8 cellular contexts compared by ENCODE assay signal in genomic region chr19:43780706-43781525, GRCh38. TPM values are rescaled to one million over a fixed set of nuclear protein-coding genes. Genes with fewer than 3 reads are reported as not detected.
A peak's percentile ranks its signal among the peaks of the same experiment; 100 is the strongest.
DNase-seq lines count a peak whose midpoint lies in the region; ATAC-seq and TF ChIP-seq lines count a peak whose summit lies in the region.

Gene KCNN4, minus strand, starts transcription at chr19:43780973. Its CDS starts 112 bp downstream, at chr19:43780861.

- H3K14ac ChIP-seq in IMR-90 (replicated peaks; ENCODE audit: low read depth, low read length) = peak within 1 kb of the TSS; percentile 68

- no peak within 1 kb of the TSS for H3K4me2 ChIP-seq in IMR-90 (ENCODE audit: low read depth, low read length)

- peak within 1 kb of the TSS; percentile 3; the same call in 1 of the 3 replicates for H2BK15ac ChIP-seq in IMR-90 (ENCODE audit: low read depth, low read length)

- H3K9ac ChIP-seq in IMR-90 (ENCODE audit: low read depth, low read length) = no peak within 1 kb of the TSS

- ATAC-seq in IMR-90 (ENCODE audit: low read depth) = no peak; the same call in 1 of the 2 replicates
- no peak for ATAC-seq in left lobe of liver

- no peak for TF ChIP-seq CTCF in IMR-90 (conservative IDR thresholded peaks at IDR 0.05; ENCODE audit: low read depth, low read length)
- TF ChIP-seq CTCF in spleen (IDR thresholded peaks at IDR 0.05 in 8 of 11, conservative IDR thresholded peaks at IDR 0.05 in 3 of 11) = no peak

- H3K36me3 ChIP-seq in IMR-90 (ENCODE audit: control insufficient read depth, insufficient read depth, low read length) (no peaks in the 10 kb centered on the region), spleen (no peaks in the 10 kb centered on the region)
- H3K36me3 ChIP-seq in effector memory CD4-positive, alpha-beta T cell (ENCODE audit: control insufficient read depth, insufficient read depth, low read length) = no peaks in the 10 kb centered on the region

- peak within 1 kb of the TSS; percentile 6 for H2BK120ac ChIP-seq in IMR-90 (ENCODE audit: low read depth, low read length)

- dilution Hi-C loops in IMR-90 (cut with HindIII; ENCODE audit: low sequenced_read_pairs, unreplicated experiment) = no loop called here

- no peak within 1 kb of the TSS for H3K56ac ChIP-seq in IMR-90 (ENCODE audit: extremely low read depth, insufficient read depth, low read length)

- DNase-seq in IMR-90 = peak; percentile 67
- DNase-seq in activated CD4-positive, alpha-beta T cell treated with anti-CD3 and anti-CD28 coated beads for 1 hour = peak; percentile 36
- peak; percentile 34 to 45 (median 39) for DNase-seq in effector memory CD4-positive, alpha-beta T cell
- DNase-seq in spleen = peak; percentile 92
- no peak for DNase-seq in DMS153 treated with DMSO at 0.1 percent for 48 hours (lab: John Stamatoyannopoulos, UW; ENCODE audit: unreplicated experiment)
- no peak for DNase-seq in left lobe of liver (ENCODE audit: low spot score)
- no peak for DNase-seq in globus pallidus (ENCODE audit: low spot score)

- peak within 1 kb of the TSS; percentile 48; the same call in 1 of the 2 replicates for H3K23ac ChIP-seq in IMR-90 (ENCODE audit: low read depth, low read length)

- peak within 1 kb of the TSS; percentile 27; the same call in 1 of the 2 replicates for H2BK20ac ChIP-seq in IMR-90 (ENCODE audit: low read depth, low read length)

- TF ChIP-seq RAD21 in IMR-90 (IDR thresholded peaks at IDR 0.05; ENCODE audit: low read length) = no peak

- peak within 1 kb of the TSS; percentile 66 for H3K4ac ChIP-seq in IMR-90 (ENCODE audit: low read depth, low read length)

- no peaks in the 10 kb centered on the region for H4K20me1 ChIP-seq in IMR-90 (ENCODE audit: insufficient read depth, low read length)

- peak within 1 kb of the TSS; percentile 90 for H2AFZ ChIP-seq in IMR-90 (replicated peaks; ENCODE audit: low read length, poor library complexity)

- H3K27me3 ChIP-seq in IMR-90 (ENCODE audit: control insufficient read depth, insufficient read depth, low read length) (no peaks in the 10 kb centered on the region), spleen (replicated peaks in 1 of 7) (peaks cover 0 to 7% (median 0%) of the 10 kb centered on the region in 7 donors)
- H3K27me3 ChIP-seq in effector memory CD4-positive, alpha-beta T cell (replicated peaks; ENCODE audit: control insufficient read depth, insufficient read depth, low read length, poor library complexity, severe bottlenecking) = no peaks in the 10 kb centered on the region

- WGBS in IMR-90 (ENCODE audit: extremely low coverage in 2 of 2, insufficient read length in 1 of 2), 2 experiments = 18% methylated on average over 5 of the region's 19 CpGs; no CpG with 5 or more reads in 1 of the 2 experiments
- 9 to 13% (median 12%) methylated on average over 14 to 19 of the region's 19 CpGs for WGBS in spleen, 5 donors

- H3K4me3 ChIP-seq in IMR-90 (ENCODE audit: insufficient read depth, low read depth, low read length) = no peak within 1 kb of the TSS
- peak within 1 kb of the TSS; percentile 51 for H3K4me3 ChIP-seq in effector memory CD4-positive, alpha-beta T cell (ENCODE audit: insufficient read depth, low read depth, low read length, poor library complexity, severe bottlenecking)
- peak within 1 kb of the TSS; percentile 23 to 73 (median 40) for H3K4me3 ChIP-seq in spleen

- CTCF ChIA-PET in IMR-90 (lab: Yijun Ruan, JAX) = no interaction called here

- BruUV-seq in IMR-90 (replicated peaks; lab: Mats Ljungman, UMichigan) = no TSS peak

- H4K5ac ChIP-seq in IMR-90 (ENCODE audit: low read depth, low read length) = no peak within 1 kb of the TSS

- H3K18ac ChIP-seq in IMR-90 (ENCODE audit: low read depth, low read length) = no peak within 1 kb of the TSS

- intact Hi-C loops in IMR-90 (cut with micrococcal nuclease) = no loop called here
- intact Hi-C loops in spleen (cut with DNase I; ENCODE audit: low total_unique reads) = no loop called here

- H2BK5ac ChIP-seq in IMR-90 (ENCODE audit: low read depth, low read length, poor library complexity, severe bottlenecking) = no peak within 1 kb of the TSS

- no peak within 1 kb of the TSS for H3K27ac ChIP-seq in IMR-90 (ENCODE audit: insufficient read depth, low read length)
- peak within 1 kb of the TSS; percentile 72 for H3K27ac ChIP-seq in effector memory CD4-positive, alpha-beta T cell (ENCODE audit: insufficient read depth, low read length, poor library complexity, severe bottlenecking)
- peak within 1 kb of the TSS in 7 of 8 donors; percentile 15 to 87 (median 78) for H3K27ac ChIP-seq in spleen

- H3K9me1 ChIP-seq in IMR-90 (ENCODE audit: insufficient read depth, low read length) = peaks cover 8% of the 10 kb centered on the region

- H2AK9ac ChIP-seq in IMR-90 (replicated peaks; ENCODE audit: low read depth, low read length, poor library complexity) = peak within 1 kb of the TSS; percentile 89

- no peaks in the 10 kb centered on the region for H3K79me1 ChIP-seq in IMR-90 (ENCODE audit: low read depth in 1 of 2, low read length in 2 of 2)

- H3K4me1 ChIP-seq in IMR-90 (ENCODE audit: control insufficient read depth, insufficient read depth, low read length) (peaks cover 12% of the 10 kb centered on the region), spleen (peaks cover 19 to 94% (median 70%) of the 10 kb centered on the region in 6 donors)
- peaks cover 72% of the 10 kb centered on the region for H3K4me1 ChIP-seq in effector memory CD4-positive, alpha-beta T cell (ENCODE audit: control insufficient read depth, insufficient read depth, low read length, poor library complexity, severe bottlenecking)

- H2AK5ac ChIP-seq in IMR-90 (ENCODE audit: low read depth, low read length) = peak within 1 kb of the TSS; percentile 51

- POLR2A ChIA-PET in IMR-90 (lab: Charles Lee; ENCODE audit: unreplicated experiment) = no interaction called here

- H4K91ac ChIP-seq in IMR-90 (ENCODE audit: insufficient read depth, low read depth, low read length) = peak within 1 kb of the TSS; percentile 13; the same call in 1 of the 2 replicates

- TF ChIP-seq POLR2A in GM10847 (IDR thresholded peaks at IDR 0.05; ENCODE audit: extremely low read depth, insufficient read length) = peak; percentile 90
- no peak for TF ChIP-seq POLR2A in IMR-90 (IDR thresholded peaks at IDR 0.05; ENCODE audit: low read depth, low read length)
- TF ChIP-seq POLR2A in spleen (IDR thresholded peaks at IDR 0.05) = peak in 2 of 3 donors; percentile 19 to 65

- peak within 1 kb of the TSS in 1 of 2 experiments; percentile 31; a peak in 1 of 4 replicates for H4K8ac ChIP-seq in IMR-90 (ENCODE audit: low read depth in 2 of 2, low read length in 2 of 2)

- in situ Hi-C loops in IMR-90 (cut with MboI; ENCODE audit: low sequenced_read_pairs) = loop anchor here (5.0 kb wide), 1 partner anchor 34 kb away; no protein-coding TSS in a partner anchor

- no peaks in the 10 kb centered on the region for H3K9me3 ChIP-seq in IMR-90 (ENCODE audit: control insufficient read depth, insufficient read depth, low read length)
- H3K9me3 ChIP-seq in effector memory CD4-positive, alpha-beta T cell (ENCODE audit: control insufficient read depth, low read length) = no peaks in the 10 kb centered on the region
- no peaks in the 10 kb centered on the region for H3K9me3 ChIP-seq in spleen

TF ChIP-seq in IMR-90, 13 proteins besides CTCF, POLR2A, EP300 and RAD21:
- TF ChIP-seq CHD1 (IDR thresholded peaks at IDR 0.05; ENCODE audit: low read depth, low read length) = no peak
- 0 out of 2 replicates have a peak, but pooled peaks have one; percentile 9 for TF ChIP-seq BHLHE40 (IDR thresholded peaks at IDR 0.05; ENCODE audit: low read depth, low read length)
- TF ChIP-seq NFE2L2 (IDR thresholded peaks at IDR 0.05; ENCODE audit: low read depth, low read length) = no peak
- TF ChIP-seq MXI1 (IDR thresholded peaks at IDR 0.05; ENCODE audit: borderline replicate concordance, low read depth, low read length) = no peak
- TF ChIP-seq ELK1 (IDR thresholded peaks at IDR 0.05; ENCODE audit: borderline replicate concordance, low read depth, low read length) = no peak
- TF ChIP-seq MAFK (IDR thresholded peaks at IDR 0.05; ENCODE audit: low read depth, low read length) = no peak
- TF ChIP-seq USF2 (IDR thresholded peaks at IDR 0.05; ENCODE audit: low read depth, low read length) = no peak
- peak; percentile 6; the same call in 1 of the 2 replicates for TF ChIP-seq SMC3 (IDR thresholded peaks at IDR 0.05; ENCODE audit: low read depth, low read length)
- TF ChIP-seq MAZ (IDR thresholded peaks at IDR 0.05; ENCODE audit: borderline replicate concordance, low read depth, low read length) = no peak
- no peak for TF ChIP-seq RFX5 (IDR thresholded peaks at IDR 0.05; ENCODE audit: low read depth, low read length)
- TF ChIP-seq FOS (IDR thresholded peaks at IDR 0.05; ENCODE audit: low read depth, low read length) = 0 out of 2 replicates have a peak, but pooled peaks have one; percentile 42
- no peak for TF ChIP-seq CEBPB (IDR thresholded peaks at IDR 0.05; ENCODE audit: low read depth, low read length)
- TF ChIP-seq RCOR1 (IDR thresholded peaks at IDR 0.05; ENCODE audit: insufficient replicate concordance, low read length) = no peak

RNA-seq across cellular contexts. Expression of gene KCNN4, which starts in this region (rescaled TPM):
- total RNA-seq in IMR-90 (2012; rRNA removed) (0.54 and 0.83 TPM in 2 replicates), spleen (10 to 100 TPM; 14.3 to 24.2 (median 21.3) TPM), left lobe of liver (0.43 TPM)
- polyA plus RNA-seq in IMR-90 (2012; rRNA removed) (0.99 and 1.2 TPM in 2 replicates), spleen (10 to 100 TPM; 25.3 to 77.6 (median 56.1) TPM)
- polyA plus RNA-seq in IMR-90 (2012; cell fraction: cytosol; rRNA removed) = 0.80 and 0.93 TPM in 2 replicates
- 1.3 and 4.5 TPM in 2 replicates for polyA plus RNA-seq in IMR-90 (2012; cell fraction: nucleus; rRNA removed; ENCODE audit: low replicate concordance)

Comparison
In these comparisons a context has a peak if more than half of its experiments do, and no peak if none do; other contexts are left out.
1. RNA of gene KCNN4 (polyA plus RNA-seq): 25.3 to 77.6 TPM in spleen; 0.80 to 4.5 TPM in IMR-90; every median in the first group is over 4 times any median in the second.
2. DNase-seq: peak in IMR-90 (single experiment), activated CD4-positive, alpha-beta T cell treated with anti-CD3 and anti-CD28 coated beads for 1 hour (single experiment), effector memory CD4-positive, alpha-beta T cell (3 of 3) and spleen (single experiment); none in DMS153 treated with DMSO at 0.1 percent for 48 hours (single experiment), left lobe of liver (single experiment) and globus pallidus (single experiment).